ENCODE assay signal across 1 cellular context in the genomic region with DNA sequence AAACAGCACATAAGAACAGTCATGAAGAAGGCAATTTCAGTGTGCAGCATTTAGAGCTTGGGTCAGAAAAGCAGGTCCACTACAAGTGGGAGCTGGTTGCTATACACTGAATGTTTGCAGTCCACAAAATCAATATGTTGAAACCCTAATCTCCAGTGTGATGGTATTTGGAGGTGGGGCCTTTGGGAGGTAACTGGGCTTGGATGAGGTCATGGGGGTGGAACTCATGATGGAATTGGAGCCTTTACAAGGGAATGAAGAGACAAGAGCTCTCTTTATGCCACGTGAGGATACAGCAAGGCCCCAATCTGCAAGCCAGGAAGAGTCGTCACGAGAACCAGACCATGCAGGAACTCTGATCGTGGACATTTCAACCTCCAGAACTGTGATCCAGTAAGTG.
TF ChIP-seq lines count a peak whose summit lies in the region.

No MANE protein-coding gene starts in this region.

TF ChIP-seq in HepG2, 621 proteins besides CTCF, POLR2A, EP300 and RAD21 (continued from another document and continues in another):
- TF ChIP-seq HES4 (CRISPR knock-in tag; IDR thresholded peaks at IDR 0.05; ENCODE audit: borderline replicate concordance) (no peak), DMAP1 (CRISPR knock-in tag; IDR thresholded peaks at IDR 0.05) (peak; percentile 50; the same call in 1 of the 2 replicates), ZNF737 (CRISPR knock-in tag; IDR thresholded peaks at IDR 0.05; ENCODE audit: borderline replicate concordance) (peak; percentile 49; the same call in 1 of the 2 replicates), KDM3A (CRISPR knock-in tag; IDR thresholded peaks at IDR 0.05; ENCODE audit: low read depth) (no peak), SMARCE1 (IDR thresholded peaks at IDR 0.05; ENCODE audit: borderline replicate concordance) (no peak), ZNF709 (CRISPR knock-in tag; IDR thresholded peaks at IDR 0.05) (no peak), ZNF558 (CRISPR knock-in tag; IDR thresholded peaks at IDR 0.05; ENCODE audit: borderline replicate concordance) (0 out of 2 replicates have a peak, but pooled peaks have one; percentile 13), ZNF788 (CRISPR knock-in tag; IDR thresholded peaks at IDR 0.05; ENCODE audit: borderline replicate concordance) (no peak), TCF7L2 (IDR thresholded peaks at IDR 0.05; ENCODE audit: low read depth, low read length) (no peak), ONECUT2 (CRISPR knock-in tag; IDR thresholded peaks at IDR 0.05) (peak; percentile 94), RNF2 (conservative IDR thresholded peaks at IDR 0.05; ENCODE audit: low read depth) (0 out of 2 replicates have a peak, but pooled peaks have one; percentile 49), TMF1 (CRISPR knock-in tag; IDR thresholded peaks at IDR 0.05; ENCODE audit: low read depth) (no peak), ZNF562 (CRISPR knock-in tag; IDR thresholded peaks at IDR 0.05; ENCODE audit: borderline replicate concordance) (no peak), PHF21A (CRISPR knock-in tag; IDR thresholded peaks at IDR 0.05) (no peak), NFATC3 (CRISPR knock-in tag; IDR thresholded peaks at IDR 0.05) (no peak), KLF11 (CRISPR knock-in tag; IDR thresholded peaks at IDR 0.05) (no peak), ZC3H4 (CRISPR knock-in tag; IDR thresholded peaks at IDR 0.05; ENCODE audit: borderline replicate concordance) (no peak), ZNF564 (CRISPR knock-in tag; IDR thresholded peaks at IDR 0.05) (no peak), ASH2L (IDR thresholded peaks at IDR 0.05; ENCODE audit: insufficient read length, low read depth, low read length) (no peak), ZSCAN21 (CRISPR knock-in tag; IDR thresholded peaks at IDR 0.05; ENCODE audit: borderline replicate concordance) (no peak), ZNF543 (CRISPR knock-in tag; IDR thresholded peaks at IDR 0.05) (0 out of 2 replicates have a peak, but pooled peaks have one; percentile 8), ZNF296 (CRISPR knock-in tag; conservative IDR thresholded peaks at IDR 0.05) (no peak), SOX6 (IDR thresholded peaks at IDR 0.05) (no peak), SOX6 (CRISPR knock-in tag; IDR thresholded peaks at IDR 0.05) (peak; percentile 50; the same call in 1 of the 2 replicates), BHLHE40 (IDR thresholded peaks at IDR 0.05; ENCODE audit: low read length) (peak; percentile 37; the same call in 1 of the 2 replicates), PAF1 (CRISPR knock-in tag; IDR thresholded peaks at IDR 0.05) (no peak)
- TF ChIP-seq, protein P1, sequence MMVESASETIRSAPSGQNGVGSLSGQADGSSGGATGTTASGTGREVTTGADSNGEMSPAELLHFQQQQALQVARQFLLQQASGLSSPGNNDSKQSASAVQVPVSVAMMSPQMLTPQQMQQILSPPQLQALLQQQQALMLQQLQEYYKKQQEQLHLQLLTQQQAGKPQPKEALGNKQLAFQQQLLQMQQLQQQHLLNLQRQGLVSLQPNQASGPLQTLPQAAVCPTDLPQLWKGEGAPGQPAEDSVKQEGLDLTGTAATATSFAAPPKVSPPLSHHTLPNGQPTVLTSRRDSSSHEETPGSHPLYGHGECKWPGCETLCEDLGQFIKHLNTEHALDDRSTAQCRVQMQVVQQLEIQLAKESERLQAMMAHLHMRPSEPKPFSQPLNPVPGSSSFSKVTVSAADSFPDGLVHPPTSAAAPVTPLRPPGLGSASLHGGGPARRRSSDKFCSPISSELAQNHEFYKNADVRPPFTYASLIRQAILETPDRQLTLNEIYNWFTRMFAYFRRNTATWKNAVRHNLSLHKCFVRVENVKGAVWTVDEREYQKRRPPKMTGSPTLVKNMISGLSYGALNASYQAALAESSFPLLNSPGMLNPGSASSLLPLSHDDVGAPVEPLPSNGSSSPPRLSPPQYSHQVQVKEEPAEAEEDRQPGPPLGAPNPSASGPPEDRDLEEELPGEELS (CRISPR knock-in tag; IDR thresholded peaks at IDR 0.05), result peak; percentile 20; the same call in 1 of the 2 replicates
- TF ChIP-seq, protein P2, sequence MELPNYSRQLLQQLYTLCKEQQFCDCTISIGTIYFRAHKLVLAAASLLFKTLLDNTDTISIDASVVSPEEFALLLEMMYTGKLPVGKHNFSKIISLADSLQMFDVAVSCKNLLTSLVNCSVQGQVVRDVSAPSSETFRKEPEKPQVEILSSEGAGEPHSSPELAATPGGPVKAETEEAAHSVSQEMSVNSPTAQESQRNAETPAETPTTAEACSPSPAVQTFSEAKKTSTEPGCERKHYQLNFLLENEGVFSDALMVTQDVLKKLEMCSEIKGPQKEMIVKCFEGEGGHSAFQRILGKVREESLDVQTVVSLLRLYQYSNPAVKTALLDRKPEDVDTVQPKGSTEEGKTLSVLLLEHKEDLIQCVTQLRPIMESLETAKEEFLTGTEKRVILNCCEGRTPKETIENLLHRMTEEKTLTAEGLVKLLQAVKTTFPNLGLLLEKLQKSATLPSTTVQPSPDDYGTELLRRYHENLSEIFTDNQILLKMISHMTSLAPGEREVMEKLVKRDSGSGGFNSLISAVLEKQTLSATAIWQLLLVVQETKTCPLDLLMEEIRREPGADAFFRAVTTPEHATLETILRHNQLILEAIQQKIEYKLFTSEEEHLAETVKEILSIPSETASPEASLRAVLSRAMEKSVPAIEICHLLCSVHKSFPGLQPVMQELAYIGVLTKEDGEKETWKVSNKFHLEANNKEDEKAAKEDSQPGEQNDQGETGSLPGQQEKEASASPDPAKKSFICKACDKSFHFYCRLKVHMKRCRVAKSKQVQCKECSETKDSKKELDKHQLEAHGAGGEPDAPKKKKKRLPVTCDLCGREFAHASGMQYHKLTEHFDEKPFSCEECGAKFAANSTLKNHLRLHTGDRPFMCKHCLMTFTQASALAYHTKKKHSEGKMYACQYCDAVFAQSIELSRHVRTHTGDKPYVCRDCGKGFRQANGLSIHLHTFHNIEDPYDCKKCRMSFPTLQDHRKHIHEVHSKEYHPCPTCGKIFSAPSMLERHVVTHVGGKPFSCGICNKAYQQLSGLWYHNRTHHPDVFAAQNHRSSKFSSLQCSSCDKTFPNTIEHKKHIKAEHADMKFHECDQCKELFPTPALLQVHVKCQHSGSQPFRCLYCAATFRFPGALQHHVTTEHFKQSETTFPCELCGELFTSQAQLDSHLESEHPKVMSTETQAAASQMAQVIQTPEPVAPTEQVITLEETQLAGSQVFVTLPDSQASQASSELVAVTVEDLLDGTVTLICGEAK (IDR thresholded peaks at IDR 0.05), result no peak
- TF ChIP-seq, protein P2 (CRISPR knock-in tag; IDR thresholded peaks at IDR 0.05), result no peak
- TF ChIP-seq, protein P3, sequence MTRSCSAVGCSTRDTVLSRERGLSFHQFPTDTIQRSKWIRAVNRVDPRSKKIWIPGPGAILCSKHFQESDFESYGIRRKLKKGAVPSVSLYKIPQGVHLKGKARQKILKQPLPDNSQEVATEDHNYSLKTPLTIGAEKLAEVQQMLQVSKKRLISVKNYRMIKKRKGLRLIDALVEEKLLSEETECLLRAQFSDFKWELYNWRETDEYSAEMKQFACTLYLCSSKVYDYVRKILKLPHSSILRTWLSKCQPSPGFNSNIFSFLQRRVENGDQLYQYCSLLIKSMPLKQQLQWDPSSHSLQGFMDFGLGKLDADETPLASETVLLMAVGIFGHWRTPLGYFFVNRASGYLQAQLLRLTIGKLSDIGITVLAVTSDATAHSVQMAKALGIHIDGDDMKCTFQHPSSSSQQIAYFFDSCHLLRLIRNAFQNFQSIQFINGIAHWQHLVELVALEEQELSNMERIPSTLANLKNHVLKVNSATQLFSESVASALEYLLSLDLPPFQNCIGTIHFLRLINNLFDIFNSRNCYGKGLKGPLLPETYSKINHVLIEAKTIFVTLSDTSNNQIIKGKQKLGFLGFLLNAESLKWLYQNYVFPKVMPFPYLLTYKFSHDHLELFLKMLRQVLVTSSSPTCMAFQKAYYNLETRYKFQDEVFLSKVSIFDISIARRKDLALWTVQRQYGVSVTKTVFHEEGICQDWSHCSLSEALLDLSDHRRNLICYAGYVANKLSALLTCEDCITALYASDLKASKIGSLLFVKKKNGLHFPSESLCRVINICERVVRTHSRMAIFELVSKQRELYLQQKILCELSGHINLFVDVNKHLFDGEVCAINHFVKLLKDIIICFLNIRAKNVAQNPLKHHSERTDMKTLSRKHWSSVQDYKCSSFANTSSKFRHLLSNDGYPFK (CRISPR knock-in tag; IDR thresholded peaks at IDR 0.05; ENCODE audit: borderline replicate concordance), result no peak
- TF ChIP-seq, protein P4, sequence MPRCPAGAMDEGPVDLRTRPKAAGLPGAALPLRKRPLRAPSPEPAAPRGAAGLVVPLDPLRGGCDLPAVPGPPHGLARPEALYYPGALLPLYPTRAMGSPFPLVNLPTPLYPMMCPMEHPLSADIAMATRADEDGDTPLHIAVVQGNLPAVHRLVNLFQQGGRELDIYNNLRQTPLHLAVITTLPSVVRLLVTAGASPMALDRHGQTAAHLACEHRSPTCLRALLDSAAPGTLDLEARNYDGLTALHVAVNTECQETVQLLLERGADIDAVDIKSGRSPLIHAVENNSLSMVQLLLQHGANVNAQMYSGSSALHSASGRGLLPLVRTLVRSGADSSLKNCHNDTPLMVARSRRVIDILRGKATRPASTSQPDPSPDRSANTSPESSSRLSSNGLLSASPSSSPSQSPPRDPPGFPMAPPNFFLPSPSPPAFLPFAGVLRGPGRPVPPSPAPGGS (CRISPR knock-in tag; IDR thresholded peaks at IDR 0.05), result no peak
- TF ChIP-seq, protein P5, sequence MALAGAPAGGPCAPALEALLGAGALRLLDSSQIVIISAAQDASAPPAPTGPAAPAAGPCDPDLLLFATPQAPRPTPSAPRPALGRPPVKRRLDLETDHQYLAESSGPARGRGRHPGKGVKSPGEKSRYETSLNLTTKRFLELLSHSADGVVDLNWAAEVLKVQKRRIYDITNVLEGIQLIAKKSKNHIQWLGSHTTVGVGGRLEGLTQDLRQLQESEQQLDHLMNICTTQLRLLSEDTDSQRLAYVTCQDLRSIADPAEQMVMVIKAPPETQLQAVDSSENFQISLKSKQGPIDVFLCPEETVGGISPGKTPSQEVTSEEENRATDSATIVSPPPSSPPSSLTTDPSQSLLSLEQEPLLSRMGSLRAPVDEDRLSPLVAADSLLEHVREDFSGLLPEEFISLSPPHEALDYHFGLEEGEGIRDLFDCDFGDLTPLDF (CRISPR knock-in tag; IDR thresholded peaks at IDR 0.05), result no peak
- TF ChIP-seq, protein P6, sequence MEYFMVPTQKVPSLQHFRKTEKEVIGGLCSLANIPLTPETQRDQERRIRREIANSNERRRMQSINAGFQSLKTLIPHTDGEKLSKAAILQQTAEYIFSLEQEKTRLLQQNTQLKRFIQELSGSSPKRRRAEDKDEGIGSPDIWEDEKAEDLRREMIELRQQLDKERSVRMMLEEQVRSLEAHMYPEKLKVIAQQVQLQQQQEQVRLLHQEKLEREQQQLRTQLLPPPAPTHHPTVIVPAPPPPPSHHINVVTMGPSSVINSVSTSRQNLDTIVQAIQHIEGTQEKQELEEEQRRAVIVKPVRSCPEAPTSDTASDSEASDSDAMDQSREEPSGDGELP (IDR thresholded peaks at IDR 0.05; ENCODE audit: borderline replicate concordance, low read depth), result no peak
- TF ChIP-seq, protein P7, sequence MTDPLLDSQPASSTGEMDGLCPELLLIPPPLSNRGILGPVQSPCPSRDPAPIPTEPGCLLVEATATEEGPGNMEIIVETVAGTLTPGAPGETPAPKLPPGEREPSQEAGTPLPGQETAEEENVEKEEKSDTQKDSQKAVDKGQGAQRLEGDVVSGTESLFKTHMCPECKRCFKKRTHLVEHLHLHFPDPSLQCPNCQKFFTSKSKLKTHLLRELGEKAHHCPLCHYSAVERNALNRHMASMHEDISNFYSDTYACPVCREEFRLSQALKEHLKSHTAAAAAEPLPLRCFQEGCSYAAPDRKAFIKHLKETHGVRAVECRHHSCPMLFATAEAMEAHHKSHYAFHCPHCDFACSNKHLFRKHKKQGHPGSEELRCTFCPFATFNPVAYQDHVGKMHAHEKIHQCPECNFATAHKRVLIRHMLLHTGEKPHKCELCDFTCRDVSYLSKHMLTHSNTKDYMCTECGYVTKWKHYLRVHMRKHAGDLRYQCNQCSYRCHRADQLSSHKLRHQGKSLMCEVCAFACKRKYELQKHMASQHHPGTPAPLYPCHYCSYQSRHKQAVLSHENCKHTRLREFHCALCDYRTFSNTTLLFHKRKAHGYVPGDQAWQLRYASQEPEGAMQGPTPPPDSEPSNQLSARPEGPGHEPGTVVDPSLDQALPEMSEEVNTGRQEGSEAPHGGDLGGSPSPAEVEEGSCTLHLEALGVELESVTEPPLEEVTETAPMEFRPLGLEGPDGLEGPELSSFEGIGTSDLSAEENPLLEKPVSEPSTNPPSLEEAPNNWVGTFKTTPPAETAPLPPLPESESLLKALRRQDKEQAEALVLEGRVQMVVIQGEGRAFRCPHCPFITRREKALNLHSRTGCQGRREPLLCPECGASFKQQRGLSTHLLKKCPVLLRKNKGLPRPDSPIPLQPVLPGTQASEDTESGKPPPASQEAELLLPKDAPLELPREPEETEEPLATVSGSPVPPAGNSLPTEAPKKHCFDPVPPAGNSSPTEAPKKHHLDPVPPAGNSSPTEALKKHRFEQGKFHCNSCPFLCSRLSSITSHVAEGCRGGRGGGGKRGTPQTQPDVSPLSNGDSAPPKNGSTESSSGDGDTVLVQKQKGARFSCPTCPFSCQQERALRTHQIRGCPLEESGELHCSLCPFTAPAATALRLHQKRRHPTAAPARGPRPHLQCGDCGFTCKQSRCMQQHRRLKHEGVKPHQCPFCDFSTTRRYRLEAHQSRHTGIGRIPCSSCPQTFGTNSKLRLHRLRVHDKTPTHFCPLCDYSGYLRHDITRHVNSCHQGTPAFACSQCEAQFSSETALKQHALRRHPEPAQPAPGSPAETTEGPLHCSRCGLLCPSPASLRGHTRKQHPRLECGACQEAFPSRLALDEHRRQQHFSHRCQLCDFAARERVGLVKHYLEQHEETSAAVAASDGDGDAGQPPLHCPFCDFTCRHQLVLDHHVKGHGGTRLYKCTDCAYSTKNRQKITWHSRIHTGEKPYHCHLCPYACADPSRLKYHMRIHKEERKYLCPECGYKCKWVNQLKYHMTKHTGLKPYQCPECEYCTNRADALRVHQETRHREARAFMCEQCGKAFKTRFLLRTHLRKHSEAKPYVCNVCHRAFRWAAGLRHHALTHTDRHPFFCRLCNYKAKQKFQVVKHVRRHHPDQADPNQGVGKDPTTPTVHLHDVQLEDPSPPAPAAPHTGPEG (CRISPR knock-in tag; IDR thresholded peaks at IDR 0.05), result no peak
